26 cellular contexts compared by ENCODE assay signal in genomic region chr3:57094011-57094535, GRCh38. TPM values are rescaled to one million over a fixed set of nuclear protein-coding genes. Genes with fewer than 3 reads are reported as not detected.
DNase-seq lines count a peak whose midpoint lies in the region; ATAC-seq and TF ChIP-seq lines count a peak whose summit lies in the region.
"Had no signal": no experiment of that assay in that cellular context is flagged by ENCODE, and none has a peak within 500 bp of the region (broad histone marks: within the 10 kb centered on the region; RNA-seq: fewer than 3 reads in every experiment).

No MANE protein-coding gene starts in this region.

- H3K4me1 Mint-ChIP-seq in CD14-positive monocyte (peaks cover 14% of the 10 kb centered on the region), WTC11 (peaks cover 12% of the 10 kb centered on the region), nephron (peaks cover 70% of the 10 kb centered on the region)
- H3K4me1 Mint-ChIP-seq: activated naive CD4-positive, alpha-beta T cell treated with anti-CD3 and anti-CD28 coated beads, Interleukin-2, amount 10 ng/mL, durations not matched to agents 7 days and 5 days had no signal

- no peaks in the 10 kb centered on the region for H3K9me3 ChIP-seq in IMR-90 (ENCODE audit: control insufficient read depth, insufficient read depth, low read length)
- H3K9me3 ChIP-seq: tibial nerve had no signal

- H3K27me3 Mint-ChIP-seq in CD14-positive monocyte (ENCODE audit: low read depth in 3 of 3) (peaks cover 0 to 4% (median 1%) of the 10 kb centered on the region in 3 donors), WTC11 (ENCODE audit: low read depth) (no peaks in the 10 kb centered on the region), nephron (ENCODE audit: low read depth) (no peaks in the 10 kb centered on the region)

- DNase-seq in CD14-positive monocyte (ENCODE audit: low spot score) (no peak), IMR-90 (no peak), WTC11 (ENCODE audit: low spot score) (no peak), mucosa of gallbladder (ENCODE audit: low spot score) (no peak), mesendoderm (no peak)
- DNase-seq: activated B cell treated with CpG ODN at 0.5 μM for 24 hours; activated naive CD4-positive, alpha-beta T cell treated with anti-CD3 and anti-CD28 coated beads, Interleukin-2, amount 10 ng/mL, durations not matched to agents 7 days and 5 days; amygdala; CD4-positive, alpha-beta T cell; cortex of kidney; EL; endodermal cell; KBM-7; kidney; naive B cell; NCI-H1694 treated with DMSO at 0.1 percent for 48 hours; retina; T-helper 9 cell had no signal

- H3K4me3 Mint-ChIP-seq in CD14-positive monocyte (peak overlapping the region; percentile 71 to 88), WTC11 (no peak overlapping the region), nephron (peak overlapping the region in 2 of 3 experiments; percentile 2 to 51)
- H3K4me3 Mint-ChIP-seq: activated B cell treated with CpG ODN at 0.5 μM for 24 hours; activated naive CD4-positive, alpha-beta T cell treated with anti-CD3 and anti-CD28 coated beads, Interleukin-2, amount 10 ng/mL, durations not matched to agents 7 days and 5 days; activated T-helper 1 cell treated with anti-CD3 and anti-CD28 coated beads, Interleukin-12 subunit alpha, Interleukin-12 subunit beta, Interleukin-2, Interleukin-4 antibody, amounts not matched to agents 30 ng/mL and 10 ng/mL and 1 ng/mL, durations not matched to agents 14 hours and 24 hours and 36 hours; CD4-positive, alpha-beta T cell; endodermal cell; naive B cell; stimulated activated naive CD8-positive, alpha-beta T cell treated with anti-CD3 and anti-CD28 coated beads, Interleukin-15, Interleukin-2, amounts not matched to agents 100 ng/mL and 50 ng/mL, for 24 hours had no signal

- H3K36me3 Mint-ChIP-seq in CD14-positive monocyte = peaks cover 0 to 3% of the 10 kb centered on the region in 2 donors
- peaks cover 55% of the 10 kb centered on the region for H3K36me3 Mint-ChIP-seq in WTC11
- peaks cover 63% of the 10 kb centered on the region for H3K36me3 Mint-ChIP-seq in nephron (ENCODE audit: low read depth)
- H3K36me3 Mint-ChIP-seq: activated naive CD4-positive, alpha-beta T cell treated with anti-CD3 and anti-CD28 coated beads, Interleukin-2, amount 10 ng/mL, durations not matched to agents 7 days and 5 days; naive B cell had no signal

- no peak overlapping the region for H2BK20ac ChIP-seq in IMR-90 (ENCODE audit: low read depth, low read length)

- H3K4me3 ChIP-seq in IMR-90 (ENCODE audit: insufficient read depth, low read depth, low read length) (no peak overlapping the region), mesendoderm (ENCODE audit: low read length) (no peak overlapping the region)

- H2BK15ac ChIP-seq in IMR-90 (ENCODE audit: low read depth, low read length) (no peak overlapping the region), mesendoderm (replicated peaks; ENCODE audit: low read depth) (no peak overlapping the region)

- POLR2A ChIA-PET in IMR-90 (lab: Charles Lee; ENCODE audit: unreplicated experiment) = no interaction called here
- POLR2A ChIA-PET in WTC11 (lab: Charles Lee) = no interaction called here

- H3K27ac ChIP-seq in IMR-90 (ENCODE audit: insufficient read depth, low read length) = no peak overlapping the region; the same call in 1 of the 2 replicates
- H3K27ac ChIP-seq in mesendoderm (ENCODE audit: low read depth, low read length) = no peak overlapping the region

- H2BK120ac ChIP-seq in IMR-90 (ENCODE audit: low read depth, low read length) (no peak overlapping the region), mesendoderm (ENCODE audit: low read depth, low read length) (no peak overlapping the region)

- H3K27me3 ChIP-seq in IMR-90 (ENCODE audit: control insufficient read depth, insufficient read depth, low read length) (peaks cover 2% of the 10 kb centered on the region; the same call in 1 of the 2 replicates), mesendoderm (ENCODE audit: insufficient read depth, low read length, poor library complexity) (no peaks in the 10 kb centered on the region)
- H3K27me3 ChIP-seq: tibial nerve had no signal

- H4K91ac ChIP-seq in IMR-90 (ENCODE audit: insufficient read depth, low read depth, low read length) = no peak overlapping the region

- peaks cover 11% of the 10 kb centered on the region; the same call in 1 of the 2 replicates for H3K4me1 ChIP-seq in IMR-90 (ENCODE audit: control insufficient read depth, insufficient read depth, low read length)
- H3K4me1 ChIP-seq in mesendoderm (ENCODE audit: control insufficient read depth, low read depth, low read length) = peaks cover 2% of the 10 kb centered on the region

- ATAC-seq in IMR-90 (ENCODE audit: low read depth) (no peak; the same call in 1 of the 2 replicates), WTC11 (no peak), HG02763 (IDR thresholded peaks at IDR 0.05; ENCODE audit: unreplicated experiment) (no peak), HG03354 (IDR thresholded peaks at IDR 0.05; ENCODE audit: poor library complexity, severe bottlenecking, unreplicated experiment) (no peak)

- intact Hi-C loops in CD14-positive monocyte (cut with micrococcal nuclease) (no loop called here), IMR-90 (cut with micrococcal nuclease) (loop anchor here (5.0 to 10.0 kb wide), 2 partner anchors 97 to 389 kb away; no protein-coding TSS in a partner anchor)

- H2AK9ac ChIP-seq in IMR-90 (replicated peaks; ENCODE audit: low read depth, low read length, poor library complexity) = no peak overlapping the region

- no peaks in the 10 kb centered on the region for H3K36me3 ChIP-seq in IMR-90 (ENCODE audit: control insufficient read depth, insufficient read depth, low read length)
- H3K36me3 ChIP-seq in mesendoderm (ENCODE audit: control insufficient read depth, insufficient read depth, low read length) = peaks cover 21% of the 10 kb centered on the region

- H4K5ac ChIP-seq in IMR-90 (ENCODE audit: low read depth, low read length) (no peak overlapping the region; the same call in 1 of the 2 replicates), mesendoderm (ENCODE audit: low read length) (no peak overlapping the region)

- WGBS in IMR-90 (ENCODE audit: extremely low coverage in 2 of 2, insufficient read length in 1 of 2), 2 experiments = 100% methylated on average over 1 of the region's 6 CpGs
- WGBS in mesendoderm (ENCODE audit: extremely low coverage, insufficient coverage, low lambda C conversion rate) = 100% methylated on average over 1 of the region's 6 CpGs

- CTCF ChIA-PET in IMR-90 (lab: Yijun Ruan, JAX) (interaction anchor here (0.6 kb wide), 1 partner anchor 19 kb away, joined by 5 read pairs; no protein-coding TSS in a partner anchor), WTC11 (lab: Charles Lee) (interaction anchor here (0.6 to 1.2 kb wide), 3 partner anchors 14 to 137 kb away, joined by 3 to 4 read pairs (median 3); no protein-coding TSS in a partner anchor)

- H3K56ac ChIP-seq in IMR-90 (ENCODE audit: extremely low read depth, insufficient read depth, low read length) (no peak overlapping the region), mesendoderm (ENCODE audit: low read length) (no peak overlapping the region)

- in situ Hi-C loops in IMR-90 (cut with MboI; ENCODE audit: low sequenced_read_pairs) = no loop called here

- no peak overlapping the region for H3K14ac ChIP-seq in IMR-90 (replicated peaks; ENCODE audit: low read depth, low read length)

- no peak for TF ChIP-seq POLR2A in IMR-90 (IDR thresholded peaks at IDR 0.05; ENCODE audit: low read depth, low read length)

- no peak overlapping the region for H2AK5ac ChIP-seq in IMR-90 (ENCODE audit: low read depth, low read length)
- H2AK5ac ChIP-seq in mesendoderm (ENCODE audit: low read length) = no peak overlapping the region

- no peaks in the 10 kb centered on the region for H3K79me1 ChIP-seq in IMR-90 (ENCODE audit: low read depth in 1 of 2, low read length in 2 of 2)
- peaks cover 23% of the 10 kb centered on the region for H3K79me1 ChIP-seq in mesendoderm (ENCODE audit: low read length)

- 0 out of 2 replicates have a peak overlapping the region, but pooled peaks have one; percentile 18 for H3K4me2 ChIP-seq in IMR-90 (ENCODE audit: low read depth, low read length)
- no peak overlapping the region for H3K4me2 ChIP-seq in mesendoderm (ENCODE audit: low read length)

- H4K8ac ChIP-seq in IMR-90 (ENCODE audit: low read depth in 2 of 2, low read length in 2 of 2) = no peak overlapping the region
- H4K8ac ChIP-seq in mesendoderm (ENCODE audit: low read depth, low read length) = no peak overlapping the region

- H3K4ac ChIP-seq in IMR-90 (ENCODE audit: low read depth, low read length) (no peak overlapping the region), mesendoderm (ENCODE audit: low read depth, low read length) (no peak overlapping the region)

- BruUV-seq in IMR-90 (replicated peaks; lab: Mats Ljungman, UMichigan) = no TSS peak

- H3K18ac ChIP-seq in IMR-90 (ENCODE audit: low read depth, low read length) (peak overlapping the region; percentile 46; the same call in 1 of the 2 replicates), mesendoderm (ENCODE audit: low read length) (no peak overlapping the region)

- H3K79me2 ChIP-seq in mesendoderm (ENCODE audit: control insufficient read depth, insufficient read depth, low read length) = peaks cover 4% of the 10 kb centered on the region

- H3K9ac ChIP-seq in IMR-90 (ENCODE audit: low read depth, low read length) (peak overlapping the region; percentile 4; the same call in 1 of the 2 replicates), mesendoderm (ENCODE audit: low read length) (no peak overlapping the region)

- TF ChIP-seq RAD21 in IMR-90 (IDR thresholded peaks at IDR 0.05; ENCODE audit: low read length) = no peak

- no peak overlapping the region for H2AFZ ChIP-seq in IMR-90 (replicated peaks; ENCODE audit: low read length, poor library complexity)

- H3K27ac Mint-ChIP-seq in CD14-positive monocyte (peak overlapping the region in 4 of 7 donors; percentile 20 to 61 (median 35)), WTC11 (peak overlapping the region; percentile 89), nephron (peak overlapping the region; percentile 84 to 97 (median 95))
- H3K27ac Mint-ChIP-seq: activated B cell treated with CpG ODN at 0.5 μM for 24 hours; activated naive CD4-positive, alpha-beta T cell treated with anti-CD3 and anti-CD28 coated beads, Interleukin-2, amount 10 ng/mL, durations not matched to agents 7 days and 5 days; activated T-helper 1 cell treated with anti-CD3 and anti-CD28 coated beads, Interleukin-12 subunit alpha, Interleukin-12 subunit beta, Interleukin-2, Interleukin-4 antibody, amounts not matched to agents 30 ng/mL and 10 ng/mL and 1 ng/mL, durations not matched to agents 14 hours and 24 hours and 36 hours; CD4-positive, alpha-beta T cell; endodermal cell; naive B cell; stimulated activated naive CD8-positive, alpha-beta T cell treated with anti-CD3 and anti-CD28 coated beads, Interleukin-15, Interleukin-2, amounts not matched to agents 100 ng/mL and 50 ng/mL, for 24 hours had no signal

- H3K9me1 ChIP-seq in IMR-90 (ENCODE audit: insufficient read depth, low read length) = no peaks in the 10 kb centered on the region

- no peak overlapping the region for H2BK5ac ChIP-seq in IMR-90 (ENCODE audit: low read depth, low read length, poor library complexity, severe bottlenecking)
- H2BK5ac ChIP-seq in mesendoderm (ENCODE audit: low read length) = no peak overlapping the region

- H3K9me3 Mint-ChIP-seq in CD14-positive monocyte (no peaks in the 10 kb centered on the region), WTC11 (no peaks in the 10 kb centered on the region), nephron (no peaks in the 10 kb centered on the region)
- H3K9me3 Mint-ChIP-seq: activated B cell treated with CpG ODN at 0.5 μM for 24 hours; activated naive CD4-positive, alpha-beta T cell treated with anti-CD3 and anti-CD28 coated beads, Interleukin-2, amount 10 ng/mL, durations not matched to agents 7 days and 5 days; activated T-helper 1 cell treated with anti-CD3 and anti-CD28 coated beads, Interleukin-12 subunit alpha, Interleukin-12 subunit beta, Interleukin-2, Interleukin-4 antibody, amounts not matched to agents 30 ng/mL and 10 ng/mL and 1 ng/mL, durations not matched to agents 14 hours and 24 hours and 36 hours; CD4-positive, alpha-beta T cell; endodermal cell; naive B cell; stimulated activated naive CD8-positive, alpha-beta T cell treated with anti-CD3 and anti-CD28 coated beads, Interleukin-15, Interleukin-2, amounts not matched to agents 100 ng/mL and 50 ng/mL, for 24 hours had no signal

- dilution Hi-C loops in IMR-90 (cut with HindIII; ENCODE audit: low sequenced_read_pairs, unreplicated experiment) = no loop called here

- H4K20me1 ChIP-seq in IMR-90 (ENCODE audit: insufficient read depth, low read length) = no peaks in the 10 kb centered on the region

- H3K23ac ChIP-seq in IMR-90 (ENCODE audit: low read depth, low read length) (no peak overlapping the region), mesendoderm (ENCODE audit: low read length) (no peak overlapping the region)

- no peak for TF ChIP-seq CTCF in CD14-positive monocyte (IDR thresholded peaks at IDR 0.05)
- no peak for TF ChIP-seq CTCF in IMR-90 (conservative IDR thresholded peaks at IDR 0.05; ENCODE audit: low read depth, low read length)
- TF ChIP-seq CTCF in WTC11 (IDR thresholded peaks at IDR 0.05) = no peak
- no peak for TF ChIP-seq CTCF in nephron (IDR thresholded peaks at IDR 0.05; ENCODE audit: unreplicated experiment in 3 of 3)

RNA-seq across cellular contexts. Expression of gene SPATA12, which starts 33.6 kb away (rescaled TPM):
- polyA plus RNA-seq in CD14-positive monocyte (under 1 TPM; 0.10 to 0.16 TPM), IMR-90 (2012; rRNA removed) (not detected in 2 replicates)
- total RNA-seq in IMR-90 (2012; rRNA removed) (under 0.01 TPM in 1 of 2 replicates, not detected in the other), WTC11 (2021) (0.18 to 0.39 TPM (median 0.37 TPM) in 3 replicates), mucosa of gallbladder (0.43 TPM)
- not detected in 2 replicates for polyA plus RNA-seq in IMR-90 (2012; cell fraction: cytosol; rRNA removed)
- polyA plus RNA-seq in IMR-90 (2012; cell fraction: nucleus; rRNA removed; ENCODE audit: low replicate concordance) = not detected in 2 replicates
- polyA plus RNA-seq in mesendoderm (2013, experiment 1 of 2) = 0.49 TPM
- polyA plus RNA-seq in mesendoderm (2013, experiment 2 of 2) = 0.56 TPM
- total RNA-seq: activated B cell treated with CpG ODN at 0.5 μM for 24 hours; activated T-helper 1 cell treated with anti-CD3 and anti-CD28 coated beads, Interleukin-12 subunit alpha, Interleukin-12 subunit beta, Interleukin-2, Interleukin-4 antibody, amounts not matched to agents 30 ng/mL and 10 ng/mL and 1 ng/mL, durations not matched to agents 14 hours and 24 hours and 36 hours; CD4-positive, alpha-beta T cell; endodermal cell; kidney; lung microvascular endothelial cell; omental fat pad; tibial nerve had no signal

Comparison
In these comparisons a context has a peak if more than half of its experiments do, and no peak if none do; other contexts are left out.
1. H3K27ac Mint-ChIP-seq: peak in every context shown above with its lines; median percentile 95 in nephron; 89 in WTC11; 35 in CD14-positive monocyte.